In genomic region chr3:4107430-4107829, GRCh38 we compare ENCODE assay signal across 26 cellular contexts.
DNase-seq lines count a peak whose midpoint lies in the region; ATAC-seq, FAIRE-seq and TF ChIP-seq lines count a peak whose summit lies in the region.
"Had no signal": no experiment of that assay in that cellular context is flagged by ENCODE, and none has a peak within 500 bp of the region (broad histone marks: within the 10 kb centered on the region; RNA-seq: fewer than 3 reads in every experiment).

No MANE protein-coding gene starts in this region.

- H3K27me3 ChIP-seq in HepG2 (ENCODE audit: control insufficient read depth in 1 of 2, insufficient read depth in 2 of 2, low read length in 2 of 2) (no peaks in the 10 kb centered on the region), right lobe of liver (no peaks in the 10 kb centered on the region), OCI-LY3 (ENCODE audit: low read depth, low read length) (0 out of 2 replicates have a peak, but pooled peaks cover 5% of the 10 kb centered on the region), iPS DF 6.9 (ENCODE audit: control insufficient read depth, insufficient read depth, low read length) (no peaks in the 10 kb centered on the region)
- H3K27me3 ChIP-seq: right atrium auricular region, uterus had no signal

- H3K4me2 ChIP-seq in HepG2 (ENCODE audit: low read depth, low read length) (no peak overlapping the region), OCI-LY3 (ENCODE audit: low read length) (no peak overlapping the region)
- H3K4me2 ChIP-seq: KMS-11 had no signal

- POLR2A ChIA-PET in HepG2 (lab: Yijun Ruan, JAX), result no interaction called here
- POLR2A ChIA-PET in HEK293T (lab: Yijun Ruan, JAX), result no interaction called here

- H3K4me1 ChIP-seq in HepG2 (ENCODE audit: insufficient read depth, low read length) (no peaks in the 10 kb centered on the region), right lobe of liver (no peaks in the 10 kb centered on the region), OCI-LY3 (ENCODE audit: low read length) (no peaks in the 10 kb centered on the region), iPS DF 6.9 (ENCODE audit: control insufficient read depth, insufficient read depth, low read length) (no peaks in the 10 kb centered on the region)
- H3K4me1 ChIP-seq: right atrium auricular region, uterus had no signal

- H3K36me3 ChIP-seq in HepG2 (replicated peaks in 1 of 2; ENCODE audit: control insufficient read depth in 1 of 2, insufficient read depth in 2 of 2, low read length in 2 of 2) (no peaks in the 10 kb centered on the region), right lobe of liver (no peaks in the 10 kb centered on the region), OCI-LY3 (replicated peaks; ENCODE audit: low read depth, low read length) (no peaks in the 10 kb centered on the region), iPS DF 6.9 (ENCODE audit: control insufficient read depth, insufficient read depth, low read length) (no peaks in the 10 kb centered on the region)
- H3K36me3 ChIP-seq: right atrium auricular region, uterus had no signal

- TF ChIP-seq CTCF in HepG2 (CRISPR knock-in tag; IDR thresholded peaks at IDR 0.05), result no peak
- no peak for TF ChIP-seq CTCF in right lobe of liver (IDR thresholded peaks at IDR 0.05)
- TF ChIP-seq CTCF in OCI-LY3 (IDR thresholded peaks at IDR 0.05; ENCODE audit: low read depth, low read length), result peak; percentile 13; the same call in 1 of the 2 replicates

- TF ChIP-seq POLR2A in HepG2 (IDR thresholded peaks at IDR 0.05; ENCODE audit: insufficient read depth in 1 of 2, low read depth in 2 of 2, low read length in 2 of 2) (no peak), right lobe of liver (IDR thresholded peaks at IDR 0.05) (no peak)

- no peak overlapping the region for H3K27ac ChIP-seq in HepG2 (ENCODE audit: extremely low read length, insufficient read depth, low read length)
- no peak overlapping the region for H3K27ac ChIP-seq in right lobe of liver
- H3K27ac ChIP-seq in OCI-LY3 (ENCODE audit: low read length), result no peak overlapping the region
- H3K27ac ChIP-seq in iPS DF 6.9 (ENCODE audit: low read length), result no peak overlapping the region
- H3K27ac ChIP-seq: epithelial cell of prostate, KMS-11, right atrium auricular region, uterus had no signal

- H4K20me1 ChIP-seq in HepG2 (ENCODE audit: insufficient read depth, low read length), result no peaks in the 10 kb centered on the region
- H4K20me1 ChIP-seq in OCI-LY3 (ENCODE audit: insufficient read depth, low read length), result no peaks in the 10 kb centered on the region

- no peak for TF ChIP-seq EP300 in HepG2 (IDR thresholded peaks at IDR 0.05; ENCODE audit: low read depth in 2 of 2, low read length in 2 of 2)
- TF ChIP-seq EP300 in HepG2 (CRISPR knock-in tag; IDR thresholded peaks at IDR 0.05; ENCODE audit: borderline replicate concordance), result no peak

- TF ChIP-seq RAD21 in HepG2 (CRISPR knock-in tag; IDR thresholded peaks at IDR 0.05), result no peak

- 33% methylated on average over 3 of the region's 3 CpGs for WGBS in HepG2 (ENCODE audit: low lambda C conversion rate)
- WGBS in right lobe of liver (ENCODE audit: insufficient coverage, low coverage, low lambda C conversion rate, missing lambda C conversion rate), result 31% methylated on average over 2 of the region's 3 CpGs
- no CpG with 5 or more reads among the region's 3 CpGs for WGBS in iPS DF 6.9 (ENCODE audit: insufficient coverage, insufficient read length)

- CTCF ChIA-PET in HepG2 (lab: Yijun Ruan, JAX; ENCODE audit: low intra/inter-chr PET ratio, low total read pairs) (no interaction called here), HEK293T (lab: Yijun Ruan, JAX) (no interaction called here)

- H3K9me3 ChIP-seq in HepG2 (ENCODE audit: low read length) (no peaks in the 10 kb centered on the region), right lobe of liver (no peaks in the 10 kb centered on the region), OCI-LY3 (ENCODE audit: insufficient read depth, low read length) (no peaks in the 10 kb centered on the region), iPS DF 6.9 (ENCODE audit: control insufficient read depth, insufficient read depth, low read length) (no peaks in the 10 kb centered on the region)
- H3K9me3 ChIP-seq: right atrium auricular region, uterus had no signal

- DNase-seq in HepG2 (ENCODE audit: low spot score), result no peak
- no peak for DNase-seq in right lobe of liver
- peak; percentile 7 for DNase-seq in iPS DF 6.9 (ENCODE audit: low read depth, low spot score)
- DNase-seq in NCI-H187 treated with DMSO at 0.1 percent for 48 hours (lab: John Stamatoyannopoulos, UW), result no peak
- DNase-seq in HEK293T (ENCODE audit: extremely low spot score), result no peak
- DNase-seq in SHP77 (lab: John Stamatoyannopoulos, UW), result no peak
- no peak for DNase-seq in left ventricle myocardium superior
- DNase-seq: activated CD4-positive, alpha-beta T cell treated with anti-CD3 and anti-CD28 coated beads, Interleukin-2, amount 50 U/mL, for 48 hours; activated CD4-positive, CD25-positive, alpha-beta regulatory T cell; Calu3; glutamatergic neuron; MV-4-11; naive B cell; NCI-H1694; Right ventricle myocardium superior; stimulated activated CD4-positive, alpha-beta T cell treated with anti-CD3 and anti-CD28 coated beads, Interleukin-12 subunit alpha, Interleukin-12 subunit beta, amount 100 ng/mL, for 4 hours; stimulated activated CD4-positive, alpha-beta T cell treated with anti-CD3 and anti-CD28 coated beads, Interleukin-4, amount 100 ng/mL, for 24 hours; stimulated activated naive B cell treated with anti-CD40 and anti-IgM and Interleukin-4, amounts not matched to agents 10 μg/mL and 1 μg/mL and 100 μg/mL, for 72 hours; T1000; uterus had no signal

- FAIRE-seq in HepG2 (lab: Jason Lieb, UNC), result no peak
- FAIRE-seq: GM19239 had no signal

- intact Hi-C loops in HepG2 (cut with micrococcal nuclease; ENCODE audit: unreplicated experiment), result no loop called here
- intact Hi-C loops in right lobe of liver (cut with DNase I), result no loop called here
- intact Hi-C loops in left ventricle myocardium superior (cut with micrococcal nuclease), result no loop called here

- peak; percentile 59 for ATAC-seq in HepG2
- no peak for ATAC-seq in right lobe of liver
- no peak for ATAC-seq in left ventricle myocardium superior
- ATAC-seq: left lobe of liver; stimulated activated naive B cell treated with anti-CD40 and anti-IgM and Interleukin-4, amounts not matched to agents 10 μg/mL and 1 μg/mL and 100 μg/mL, for 72 hours had no signal

- H3K9ac ChIP-seq in HepG2 (ENCODE audit: insufficient read depth, low read depth, low read length) (no peak overlapping the region), OCI-LY3 (ENCODE audit: low read length) (no peak overlapping the region)
- H3K9ac ChIP-seq: KMS-11 had no signal

- H3K4me3 ChIP-seq in HepG2 (replicated peaks in 1 of 3; ENCODE audit: insufficient read depth in 1 of 3, low read depth in 2 of 3, low read length in 3 of 3) (no peak overlapping the region), right lobe of liver (no peak overlapping the region), OCI-LY3 (ENCODE audit: low read length) (no peak overlapping the region), iPS DF 6.9 (ENCODE audit: low read length) (no peak overlapping the region)
- H3K4me3 ChIP-seq: right atrium auricular region, uterus had no signal

- BruUV-seq in HepG2 (replicated peaks; lab: Mats Ljungman, UMichigan), result no TSS peak

- no peaks in the 10 kb centered on the region for H3K79me2 ChIP-seq in HepG2 (ENCODE audit: insufficient read depth, low read length)
- H3K79me2 ChIP-seq in OCI-LY3 (ENCODE audit: low read length), result no peaks in the 10 kb centered on the region

- in situ Hi-C loops in HepG2 (cut with HindIII; ENCODE audit: extremely low pct_ligation_motif_present, low pct_unique_long_range_greater_than_20kb), result no loop called here

- H2AFZ ChIP-seq in HepG2 (ENCODE audit: low read length) (no peak overlapping the region), OCI-LY3 (ENCODE audit: low read depth, low read length) (no peak overlapping the region)

TF ChIP-seq in HepG2, 621 proteins besides CTCF, POLR2A, EP300 and RAD21 (continues in another document):
- TF ChIP-seq ARNT2 (CRISPR knock-in tag; IDR thresholded peaks at IDR 0.05; ENCODE audit: low read depth) (no peak), ZNF552 (CRISPR knock-in tag; IDR thresholded peaks at IDR 0.05; ENCODE audit: borderline replicate concordance) (no peak)

TF ChIP-seq in HEK293T, 16 proteins besides CTCF, POLR2A, EP300 and RAD21:
- no peak for TF ChIP-seq SUZ12 (IDR thresholded peaks at IDR 0.05)
- TF ChIP-seq CTBP1 (IDR thresholded peaks at IDR 0.05; ENCODE audit: borderline replicate concordance), result no peak
